Comparison of ENCODE assay signal across 19 cellular contexts in genomic region chr5:169174923-169175322, GRCh38.
DNase-seq lines count a peak whose midpoint lies in the region; ATAC-seq, FAIRE-seq and TF ChIP-seq lines count a peak whose summit lies in the region.
"Had no signal": no experiment of that assay in that cellular context is flagged by ENCODE, and none has a peak within 500 bp of the region (broad histone marks: within the 10 kb centered on the region; RNA-seq: fewer than 3 reads in every experiment).

No MANE protein-coding gene starts in this region.

- H3K9me2 ChIP-seq in hepatocyte (replicated peaks; ENCODE audit: insufficient read depth): no peaks in the 10 kb centered on the region

- H3K4me2 ChIP-seq in hepatocyte: no peak overlapping the region
- H3K4me2 ChIP-seq: BLaER1 treated with 17β-estradiol and CSF1 and Interleukin-3, amounts not matched to agents 10 nM and 100 nM; GM23338 had no signal

- H3K4me1 Mint-ChIP-seq in natural killer cell: no peaks in the 10 kb centered on the region
- H3K4me1 Mint-ChIP-seq: B cell had no signal

- H3K27ac Mint-ChIP-seq in natural killer cell: no peak overlapping the region
- H3K27ac Mint-ChIP-seq: B cell; CD8-positive, alpha-beta T cell; GM23338 had no signal

- H4K20me1 ChIP-seq in hepatocyte (ENCODE audit: insufficient read depth, poor library complexity, severe bottlenecking): peaks cover 5% of the 10 kb centered on the region
- H4K20me1 ChIP-seq: BLaER1 treated with 17β-estradiol and CSF1 and Interleukin-3, amounts not matched to agents 10 nM and 100 nM had no signal

- no peaks in the 10 kb centered on the region for H3K9me3 Mint-ChIP-seq in natural killer cell
- H3K9me3 Mint-ChIP-seq: CD8-positive, alpha-beta T cell; GM23338 had no signal

- H2AFZ ChIP-seq in hepatocyte: no peak overlapping the region
- H2AFZ ChIP-seq: GM23338 had no signal

- in situ Hi-C loops in SK-MEL-5 (cut with HindIII; ENCODE audit: low pct_unique_long_range_greater_than_20kb, low sequenced_read_pairs): no loop called here

- no peaks in the 10 kb centered on the region for H3K36me3 Mint-ChIP-seq in natural killer cell
- H3K36me3 Mint-ChIP-seq: CD8-positive, alpha-beta T cell had no signal

- H3K27ac ChIP-seq in hepatocyte: no peak overlapping the region
- H3K27ac ChIP-seq: BLaER1 treated with 17β-estradiol and CSF1 and Interleukin-3, amounts not matched to agents 10 nM and 100 nM had no signal

- no peaks in the 10 kb centered on the region for H3K27me3 ChIP-seq in hepatocyte
- H3K27me3 ChIP-seq: BLaER1 treated with 17β-estradiol and CSF1 and Interleukin-3, amounts not matched to agents 10 nM and 100 nM had no signal

- 94% methylated on average over 1 of the region's 1 CpG for WGBS in hepatocyte (ENCODE audit: low lambda C conversion rate, missing lambda C conversion rate)

- intact Hi-C loops in natural killer cell (cut with micrococcal nuclease): no loop called here

- peaks cover 18% of the 10 kb centered on the region for H3K79me2 ChIP-seq in hepatocyte

- no peak for FAIRE-seq in RCC 7860 (lab: Jason Lieb, UNC)
- FAIRE-seq: G401.6, GM12891, GM19239, H54 had no signal

- TF ChIP-seq CTCF in hepatocyte (IDR thresholded peaks at IDR 0.05; ENCODE audit: poor library complexity) (no peak), natural killer cell (IDR thresholded peaks at IDR 0.05) (no peak)

- H3K36me3 ChIP-seq in hepatocyte (replicated peaks; ENCODE audit: insufficient read depth, low read depth): no peaks in the 10 kb centered on the region
- H3K36me3 ChIP-seq: BLaER1 treated with 17β-estradiol and CSF1 and Interleukin-3, amounts not matched to agents 10 nM and 100 nM had no signal

- no peak overlapping the region for H3K4me3 ChIP-seq in hepatocyte
- H3K4me3 ChIP-seq: BLaER1 treated with 17β-estradiol and CSF1 and Interleukin-3, amounts not matched to agents 10 nM and 100 nM; GM23338 had no signal

- peaks cover 12% of the 10 kb centered on the region for H3K4me1 ChIP-seq in hepatocyte (ENCODE audit: insufficient read depth)
- H3K4me1 ChIP-seq: BLaER1 treated with 17β-estradiol and CSF1 and Interleukin-3, amounts not matched to agents 10 nM and 100 nM had no signal

- H3K9me3 ChIP-seq in hepatocyte (ENCODE audit: low read depth): no peaks in the 10 kb centered on the region

- ATAC-seq in natural killer cell: no peak
- no peak for ATAC-seq in GM19452 (IDR thresholded peaks at IDR 0.05; ENCODE audit: unreplicated experiment)
- ATAC-seq: CD8-positive, alpha-beta T cell; GM23338 had no signal

- no peak overlapping the region for H3K4me3 Mint-ChIP-seq in natural killer cell
- H3K4me3 Mint-ChIP-seq: B cell; CD8-positive, alpha-beta T cell; GM23338 had no signal

- peaks cover 0 to 3% of the 10 kb centered on the region in 2 donors for H3K27me3 Mint-ChIP-seq in natural killer cell (ENCODE audit: low read depth in 2 of 2)
- H3K27me3 Mint-ChIP-seq: B cell had no signal

- DNase-seq in HT1080 (ENCODE audit: low read depth) (peak; percentile 95), SK-MEL-5 (ENCODE audit: low read depth, low spot score) (peak; percentile 75), amniotic epithelial cell (ENCODE audit: low read depth) (peak; percentile 19), foreskin melanocyte (peak; percentile 35), hepatocyte (ENCODE audit: low spot score) (no peak), natural killer cell (no peak), RCC 7860 (ENCODE audit: low spot score) (no peak)
- DNase-seq: CD8-positive, alpha-beta T cell; COR-L47; DMS 273 treated with DMSO at 0.1 percent for 48 hours; HCEC 1CT had no signal

Comparison
In these comparisons a context has a peak if more than half of its experiments do, and no peak if none do; other contexts are left out.
1. DNase-seq: peak in HT1080 (single experiment), SK-MEL-5 (single experiment), amniotic epithelial cell (single experiment) and foreskin melanocyte (single experiment); none in hepatocyte (single experiment), natural killer cell (single experiment) and RCC 7860 (single experiment).